ENCODE assay signal across 2 cellular contexts in the genomic region with DNA sequence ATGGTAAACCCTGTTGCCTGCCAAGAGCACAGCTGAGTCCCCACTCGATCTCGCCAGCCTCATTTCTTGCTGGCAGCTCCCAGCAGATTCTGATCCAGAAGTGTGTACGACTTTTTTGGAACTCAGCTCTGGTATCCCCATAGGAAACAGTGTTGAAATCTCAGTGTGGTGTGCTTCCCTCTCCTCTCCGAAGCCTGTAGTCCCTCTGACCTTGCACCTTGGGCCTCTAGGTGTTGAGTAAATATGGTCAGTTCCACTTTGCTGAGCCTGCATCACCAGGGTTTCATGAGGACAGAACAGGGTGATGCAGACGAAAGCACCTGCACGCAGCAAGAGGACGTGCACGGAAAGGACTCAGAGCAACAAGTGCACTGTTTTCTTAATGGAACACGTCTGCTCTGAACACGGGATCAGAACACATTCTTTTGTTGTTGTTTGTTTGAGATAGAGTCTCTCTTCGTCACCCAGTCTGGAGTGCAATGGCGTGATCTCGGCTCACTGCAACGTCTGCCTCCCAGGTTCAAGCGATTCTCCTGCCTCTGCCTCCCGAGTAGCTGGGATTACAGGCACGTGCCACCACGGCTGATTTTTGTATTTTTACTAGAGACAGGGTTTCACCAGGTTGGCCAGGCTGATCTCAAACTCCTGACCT.
TF ChIP-seq lines count a peak whose summit lies in the region.

No MANE protein-coding gene starts in this region.

TF ChIP-seq in H1, 55 proteins besides CTCF, POLR2A, EP300 and RAD21:
- TF ChIP-seq PHF8 (conservative IDR thresholded peaks at IDR 0.05; ENCODE audit: low read depth, low read length) = no peak
- TF ChIP-seq SRF (IDR thresholded peaks at IDR 0.05; ENCODE audit: low read depth, low read length) = no peak
- TF ChIP-seq HDAC6 (IDR thresholded peaks at IDR 0.05; ENCODE audit: low read depth, low read length) = no peak
- no peak for TF ChIP-seq TEAD4 (IDR thresholded peaks at IDR 0.05; ENCODE audit: low read depth, low read length)
- TF ChIP-seq RNF2 (IDR thresholded peaks at IDR 0.05; ENCODE audit: borderline replicate concordance, low read depth, low read length, missing control alignments, poor library complexity, severe bottlenecking) = no peak
- TF ChIP-seq HDAC2 (IDR thresholded peaks at IDR 0.05; ENCODE audit: borderline replicate concordance in 1 of 2, low read depth in 2 of 2, low read length in 2 of 2) = no peak
- no peak for TF ChIP-seq GTF2F1 (IDR thresholded peaks at IDR 0.05; ENCODE audit: borderline replicate concordance, low read depth, low read length)
- TF ChIP-seq CTBP2 (IDR thresholded peaks at IDR 0.05; ENCODE audit: borderline replicate concordance, insufficient read depth, insufficient read length, low read length) = no peak
- no peak for TF ChIP-seq POU5F1 (IDR thresholded peaks at IDR 0.05; ENCODE audit: low read depth, low read length)
- TF ChIP-seq POLR2AphosphoS5 (IDR thresholded peaks at IDR 0.05; ENCODE audit: low read depth, low read length) = no peak

TF ChIP-seq in liver, 16 proteins besides CTCF, POLR2A, EP300 and RAD21:
- TF ChIP-seq HNF4G (IDR thresholded peaks at IDR 0.05) (peak; percentile 82), NR2F2 (IDR thresholded peaks at IDR 0.05) (peak; percentile 82), RXRA (IDR thresholded peaks at IDR 0.05) (peak; percentile 99 to 100), JUND (IDR thresholded peaks at IDR 0.05) (peak; percentile 79 to 88), TAF1 (conservative IDR thresholded peaks at IDR 0.05) (no peak), ATF3 (IDR thresholded peaks at IDR 0.05) (peak; percentile 79), FOXA2 (IDR thresholded peaks at IDR 0.05) (peak; percentile 99), SP1 (IDR thresholded peaks at IDR 0.05) (peak; percentile 99), YY1 (IDR thresholded peaks at IDR 0.05) (peak; percentile 76), REST (IDR thresholded peaks at IDR 0.05) (peak; percentile 85), EGR1 (IDR thresholded peaks at IDR 0.05; ENCODE audit: low read depth in 2 of 2) (peak; percentile 77 to 92), HNF4A (conservative IDR thresholded peaks at IDR 0.05) (peak; percentile 96 to 97), FOXA1 (IDR thresholded peaks at IDR 0.05) (peak; percentile 100), GABPA (IDR thresholded peaks at IDR 0.05 in 1 of 2, conservative IDR thresholded peaks at IDR 0.05 in 1 of 2) (peak in 1 of 2 donors; percentile 53)
- TF ChIP-seq, protein P1, sequence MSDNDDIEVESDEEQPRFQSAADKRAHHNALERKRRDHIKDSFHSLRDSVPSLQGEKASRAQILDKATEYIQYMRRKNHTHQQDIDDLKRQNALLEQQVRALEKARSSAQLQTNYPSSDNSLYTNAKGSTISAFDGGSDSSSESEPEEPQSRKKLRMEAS (IDR thresholded peaks at IDR 0.05) = peak; percentile 97
- TF ChIP-seq, protein P2, sequence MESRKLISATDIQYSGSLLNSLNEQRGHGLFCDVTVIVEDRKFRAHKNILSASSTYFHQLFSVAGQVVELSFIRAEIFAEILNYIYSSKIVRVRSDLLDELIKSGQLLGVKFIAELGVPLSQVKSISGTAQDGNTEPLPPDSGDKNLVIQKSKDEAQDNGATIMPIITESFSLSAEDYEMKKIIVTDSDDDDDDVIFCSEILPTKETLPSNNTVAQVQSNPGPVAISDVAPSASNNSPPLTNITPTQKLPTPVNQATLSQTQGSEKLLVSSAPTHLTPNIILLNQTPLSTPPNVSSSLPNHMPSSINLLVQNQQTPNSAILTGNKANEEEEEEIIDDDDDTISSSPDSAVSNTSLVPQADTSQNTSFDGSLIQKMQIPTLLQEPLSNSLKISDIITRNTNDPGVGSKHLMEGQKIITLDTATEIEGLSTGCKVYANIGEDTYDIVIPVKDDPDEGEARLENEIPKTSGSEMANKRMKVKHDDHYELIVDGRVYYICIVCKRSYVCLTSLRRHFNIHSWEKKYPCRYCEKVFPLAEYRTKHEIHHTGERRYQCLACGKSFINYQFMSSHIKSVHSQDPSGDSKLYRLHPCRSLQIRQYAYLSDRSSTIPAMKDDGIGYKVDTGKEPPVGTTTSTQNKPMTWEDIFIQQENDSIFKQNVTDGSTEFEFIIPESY (IDR thresholded peaks at IDR 0.05) = peak; percentile 94
